ENCODE assay signal across 1 cellular context in genomic region chr6:53432318-53433161, GRCh38.
TF ChIP-seq lines count a peak whose summit lies in the region.

No MANE protein-coding gene starts in this region.

TF ChIP-seq in HepG2, 621 proteins besides CTCF, POLR2A, EP300 and RAD21 (continued from another document and continues in another):
- TF ChIP-seq ARID5B (CRISPR knock-in tag; IDR thresholded peaks at IDR 0.05) (peak; percentile 95), GPN1 (CRISPR knock-in tag; IDR thresholded peaks at IDR 0.05; ENCODE audit: borderline replicate concordance) (no peak), MEF2D (CRISPR knock-in tag; IDR thresholded peaks at IDR 0.05) (no peak), TFDP2 (CRISPR knock-in tag; IDR thresholded peaks at IDR 0.05) (no peak), PCBP2 (optimal IDR thresholded peaks at IDR 0.05; ENCODE audit: low read depth, low read length, poor library complexity, severe bottlenecking) (no peak), REL (CRISPR knock-in tag; conservative IDR thresholded peaks at IDR 0.05) (no peak), SKI (IDR thresholded peaks at IDR 0.05; ENCODE audit: partially characterized antibody) (peak; percentile 95), SAFB2 (CRISPR knock-in tag; IDR thresholded peaks at IDR 0.05; ENCODE audit: borderline replicate concordance, low read depth) (no peak), ZNF572 (CRISPR knock-in tag; IDR thresholded peaks at IDR 0.05) (no peak), ZNF557 (CRISPR knock-in tag; IDR thresholded peaks at IDR 0.05) (no peak), MYC (CRISPR knock-in tag; IDR thresholded peaks at IDR 0.05; ENCODE audit: borderline replicate concordance) (no peak), TOE1 (CRISPR knock-in tag; IDR thresholded peaks at IDR 0.05) (no peak), FOXK2 (IDR thresholded peaks at IDR 0.05) (peak; percentile 43; the same call in 1 of the 2 replicates), CBX2 (IDR thresholded peaks at IDR 0.05; ENCODE audit: low read depth, low read length) (no peak), CBX2 (CRISPR knock-in tag; IDR thresholded peaks at IDR 0.05; ENCODE audit: low read depth) (no peak), ZNF691 (CRISPR knock-in tag; IDR thresholded peaks at IDR 0.05; ENCODE audit: borderline replicate concordance, low read depth) (no peak), ZNF12 (CRISPR knock-in tag; IDR thresholded peaks at IDR 0.05) (peak; percentile 84), TFAP4 (IDR thresholded peaks at IDR 0.05; ENCODE audit: borderline replicate concordance, low read depth) (peak; percentile 98), ZNF121 (CRISPR knock-in tag; IDR thresholded peaks at IDR 0.05) (no peak), ATF3 (CRISPR knock-in tag; IDR thresholded peaks at IDR 0.05) (peak; percentile 90), CC2D1A (CRISPR knock-in tag; IDR thresholded peaks at IDR 0.05) (no peak), ZBTB46 (CRISPR knock-in tag; IDR thresholded peaks at IDR 0.05; ENCODE audit: borderline replicate concordance) (no peak), ZNF609 (CRISPR knock-in tag; IDR thresholded peaks at IDR 0.05; ENCODE audit: borderline replicate concordance) (peak; percentile 67; the same call in 1 of the 2 replicates), NCOR1 (IDR thresholded peaks at IDR 0.05; ENCODE audit: borderline replicate concordance, low read length) (peak; percentile 66; the same call in 1 of the 2 replicates), FOXK1 (CRISPR knock-in tag; IDR thresholded peaks at IDR 0.05; ENCODE audit: borderline replicate concordance, low read depth) (peak; percentile 76; the same call in 1 of the 2 replicates), RBM39 (IDR thresholded peaks at IDR 0.05; ENCODE audit: low read depth, low read length, poor library complexity, severe bottlenecking) (no peak), NR2F6 (IDR thresholded peaks at IDR 0.05) (peak; percentile 95), NR2F6 (CRISPR knock-in tag; IDR thresholded peaks at IDR 0.05) (peak; percentile 97), ZNF563 (CRISPR knock-in tag; IDR thresholded peaks at IDR 0.05) (no peak), ZNF280B (CRISPR knock-in tag; IDR thresholded peaks at IDR 0.05; ENCODE audit: borderline replicate concordance) (no peak), KLF13 (CRISPR knock-in tag; IDR thresholded peaks at IDR 0.05) (no peak), ZNF513 (CRISPR knock-in tag; conservative IDR thresholded peaks at IDR 0.05) (no peak), JUNB (CRISPR knock-in tag; IDR thresholded peaks at IDR 0.05; ENCODE audit: borderline replicate concordance) (peak; percentile 93; the same call in 1 of the 2 replicates), MED13 (CRISPR knock-in tag; IDR thresholded peaks at IDR 0.05) (no peak), ZNF383 (CRISPR knock-in tag; IDR thresholded peaks at IDR 0.05; ENCODE audit: borderline replicate concordance) (no peak), FOSL2 (CRISPR knock-in tag; IDR thresholded peaks at IDR 0.05) (peak; percentile 99), ZNF780A (CRISPR knock-in tag; IDR thresholded peaks at IDR 0.05) (no peak), ZNF224 (CRISPR knock-in tag; IDR thresholded peaks at IDR 0.05) (0 out of 2 replicates have a peak, but pooled peaks have one; percentile 35), ZBTB3 (CRISPR knock-in tag; IDR thresholded peaks at IDR 0.05; ENCODE audit: borderline replicate concordance, low read depth) (no peak), KLF9 (CRISPR knock-in tag; IDR thresholded peaks at IDR 0.05; ENCODE audit: low read depth) (no peak), RXRB (CRISPR knock-in tag; IDR thresholded peaks at IDR 0.05; ENCODE audit: borderline replicate concordance) (peak; percentile 85), ONECUT2 (CRISPR knock-in tag; IDR thresholded peaks at IDR 0.05) (no peak), ZNF547 (CRISPR knock-in tag; IDR thresholded peaks at IDR 0.05) (no peak), TCF7 (IDR thresholded peaks at IDR 0.05; ENCODE audit: low read depth) (no peak), PTBP1 (IDR thresholded peaks at IDR 0.05; ENCODE audit: low read depth, low read length, poor library complexity, severe bottlenecking) (no peak)
